13 cellular contexts compared by ENCODE assay signal in genomic region chr15:40595773-40596172, GRCh38. TPM values are rescaled to one million over a fixed set of nuclear protein-coding genes. Genes with fewer than 3 reads are reported as not detected.
A peak's percentile ranks its signal among the peaks of the same experiment; 100 is the strongest.
DNase-seq lines count a peak whose midpoint lies in the region; FAIRE-seq and TF ChIP-seq lines count a peak whose summit lies in the region.
"Had no signal": no experiment of that assay in that cellular context is flagged by ENCODE, and none has a peak within 500 bp of the region (broad histone marks: within the 10 kb centered on the region; RNA-seq: fewer than 3 reads in every experiment).

No MANE protein-coding gene starts in this region.

- peaks cover 15% of the 10 kb centered on the region for H3K27me3 Mint-ChIP-seq in endothelial cell (ENCODE audit: unreplicated experiment)

- no peaks in the 10 kb centered on the region for H3K9me3 Mint-ChIP-seq in endothelial cell (ENCODE audit: unreplicated experiment)

- H3K9me1 ChIP-seq in endothelial cell of umbilical vein (replicated peaks; ENCODE audit: control insufficient read depth, extremely low read depth, insufficient read depth, low read length), result no peaks in the 10 kb centered on the region

- H3K4me3 Mint-ChIP-seq in endothelial cell (ENCODE audit: unreplicated experiment), result no peak overlapping the region

- H3K9ac ChIP-seq in endothelial cell of umbilical vein (replicated peaks; ENCODE audit: extremely low read depth, insufficient read depth, low read length), result no peak overlapping the region
- H3K9ac ChIP-seq in trophoblast cell (ENCODE audit: low read length), result no peak overlapping the region

- peaks cover 3% of the 10 kb centered on the region for H3K79me1 ChIP-seq in trophoblast cell (ENCODE audit: low read length)

- H4K12ac ChIP-seq in trophoblast cell (ENCODE audit: low read depth, low read length), result no peak overlapping the region

- CTCF ChIA-PET in endothelial cell of umbilical vein (lab: Charles Lee) (no interaction called here), GM10248 (lab: Yijun Ruan, JAX) (interaction anchor here (1.2 kb wide), 1 partner anchor 76 kb away, joined by 3 read pairs; no protein-coding TSS in a partner anchor)

- H4K20me1 ChIP-seq in endothelial cell of umbilical vein (replicated peaks; ENCODE audit: control insufficient read depth, extremely low read depth, insufficient read depth, low read length), result no peaks in the 10 kb centered on the region

- dilution Hi-C loops in endothelial cell of umbilical vein (cut with MboI; ENCODE audit: extremely low pct_ligation_motif_present, low sequenced_read_pairs), result no loop called here

- no peak overlapping the region for H3K4ac ChIP-seq in trophoblast cell (ENCODE audit: low read depth, low read length)

- no TSS peak for BruUV-seq in endothelial cell of umbilical vein (replicated peaks; lab: Mats Ljungman, UMichigan)

- no peaks in the 10 kb centered on the region for H3K4me1 ChIP-seq in BE2C
- H3K4me1 ChIP-seq in endothelial cell of umbilical vein (ENCODE audit: control insufficient read depth, extremely low read depth, insufficient read depth, low read length), result peaks cover 6% of the 10 kb centered on the region
- H3K4me1 ChIP-seq in trophoblast cell (ENCODE audit: control insufficient read depth in 1 of 2, insufficient read depth in 2 of 2, low read length in 2 of 2), result no peaks in the 10 kb centered on the region

- no CpG with 5 or more reads among the region's 5 CpGs for WGBS in trophoblast cell (ENCODE audit: extremely low coverage, insufficient coverage, insufficient read length)

- H2AFZ ChIP-seq in endothelial cell of umbilical vein (ENCODE audit: low read depth, low read length) (no peak overlapping the region), trophoblast cell (ENCODE audit: insufficient read depth, low read length, poor library complexity) (no peak overlapping the region)

- POLR2A ChIA-PET in endothelial cell of umbilical vein (lab: Charles Lee), result no interaction called here
- POLR2A ChIA-PET in GM10248 (lab: Yijun Ruan, JAX), result no interaction called here

- TF ChIP-seq CTCF in BE2C (IDR thresholded peaks at IDR 0.05; ENCODE audit: low read depth, low read length) (no peak), GM12864 (IDR thresholded peaks at IDR 0.05; ENCODE audit: low read depth, low read length, missing control alignments) (no peak), endothelial cell of umbilical vein (IDR thresholded peaks at IDR 0.05; ENCODE audit: extremely low read depth in 1 of 2, insufficient read depth in 1 of 2, low read depth in 1 of 2, low read length in 2 of 2) (no peak), GM10248 (IDR thresholded peaks at IDR 0.05; ENCODE audit: control extremely low read depth, extremely low read depth, low read depth, missing control alignments) (no peak), endothelial cell (IDR thresholded peaks at IDR 0.05; ENCODE audit: unreplicated experiment) (no peak)

- peaks cover 4% of the 10 kb centered on the region for H3K36me3 Mint-ChIP-seq in endothelial cell (ENCODE audit: low read depth, unreplicated experiment)

- no peak for TF ChIP-seq POLR2A in endothelial cell of umbilical vein (IDR thresholded peaks at IDR 0.05; ENCODE audit: low read depth, low read length)

- H2BK5ac ChIP-seq in trophoblast cell (ENCODE audit: low read depth, low read length, poor library complexity), result no peak overlapping the region

- H3K27me3 ChIP-seq in BE2C, result no peaks in the 10 kb centered on the region
- no peaks in the 10 kb centered on the region for H3K27me3 ChIP-seq in endothelial cell of umbilical vein (ENCODE audit: control insufficient read depth in 2 of 2, insufficient read depth in 2 of 2, low read length in 2 of 2)
- no peaks in the 10 kb centered on the region for H3K27me3 ChIP-seq in trophoblast cell (ENCODE audit: insufficient read depth, low read length)

- intact Hi-C loops in endothelial cell of umbilical vein (cut with micrococcal nuclease), result loop anchor here (2.0 to 10.0 kb wide), 2 partner anchors 27 to 209 kb away; partner anchors contain the start of genes DNAJC17, RPUSD2 and ZFYVE19

- no peak overlapping the region for H2AK5ac ChIP-seq in trophoblast cell (ENCODE audit: low read length)

- no peak overlapping the region for H4K8ac ChIP-seq in trophoblast cell (ENCODE audit: low read depth, low read length)

- H3K36me3 ChIP-seq in BE2C (no peaks in the 10 kb centered on the region), endothelial cell of umbilical vein (ENCODE audit: control insufficient read depth in 2 of 2, extremely low read depth in 1 of 2, insufficient read depth in 2 of 2, low read length in 2 of 2) (no peaks in the 10 kb centered on the region), trophoblast cell (ENCODE audit: control insufficient read depth in 1 of 2, insufficient read depth in 2 of 2, low read length in 2 of 2) (no peaks in the 10 kb centered on the region)
- H3K36me3 ChIP-seq: thoracic aorta had no signal

- H3K9me3 ChIP-seq in BE2C (no peaks in the 10 kb centered on the region), endothelial cell of umbilical vein (replicated peaks; ENCODE audit: control insufficient read depth, insufficient read depth, low read length) (no peaks in the 10 kb centered on the region), trophoblast cell (ENCODE audit: insufficient read depth, low read depth, low read length) (no peaks in the 10 kb centered on the region)
- H3K9me3 ChIP-seq: thoracic aorta had no signal

- no peak overlapping the region for H2BK12ac ChIP-seq in trophoblast cell (ENCODE audit: low read length)

- no peak overlapping the region for H3K23ac ChIP-seq in trophoblast cell (ENCODE audit: low read length)

- H4K91ac ChIP-seq in trophoblast cell (ENCODE audit: low read depth, low read length), result no peak overlapping the region

- peaks cover 63% of the 10 kb centered on the region for H3K79me2 ChIP-seq in endothelial cell of umbilical vein (ENCODE audit: control insufficient read depth, insufficient read depth, low read length)
- H3K79me2 ChIP-seq in trophoblast cell (ENCODE audit: control insufficient read depth, insufficient read depth, low read length, poor library complexity), result peaks cover 5% of the 10 kb centered on the region

- FAIRE-seq in endothelial cell of umbilical vein (lab: Jason Lieb, UNC), result no peak
- FAIRE-seq: kidney had no signal

- DNase-seq in BE2C (no peak), GM12864 (ENCODE audit: low read depth) (no peak), NCI-H69 (lab: John Stamatoyannopoulos, UW) (peak; percentile 65), endothelial cell of umbilical vein (ENCODE audit: low read depth, low spot score) (no peak), GM10248 (ENCODE audit: extremely low spot score) (no peak), GM03348 (ENCODE audit: low spot score) (no peak), endothelial cell (ENCODE audit: low spot score) (no peak), trophoblast cell (no peak)
- DNase-seq: activated CD4-positive, alpha-beta T cell treated with anti-CD3 and anti-CD28 coated beads for 1 hour; caudate nucleus; kidney; Right ventricle myocardium superior had no signal

- H3K27ac ChIP-seq in endothelial cell of umbilical vein (ENCODE audit: insufficient read depth, low read depth, low read length) (no peak overlapping the region), trophoblast cell (ENCODE audit: low read depth, low read length) (no peak overlapping the region)
- H3K27ac ChIP-seq: thoracic aorta had no signal

- H3K4me1 Mint-ChIP-seq in endothelial cell (ENCODE audit: unreplicated experiment), result peaks cover 17% of the 10 kb centered on the region

- no peak overlapping the region for H3K18ac ChIP-seq in trophoblast cell (ENCODE audit: low read length)

- no peak overlapping the region for H2BK120ac ChIP-seq in trophoblast cell (ENCODE audit: insufficient read depth, low read length, poor library complexity)

- peak overlapping the region; percentile 80 for H3K4me3 ChIP-seq in BE2C (ENCODE audit: low read depth, low read length)
- peak overlapping the region; percentile 10; the same call in 1 of the 2 replicates for H3K4me3 ChIP-seq in GM12864 (ENCODE audit: low read depth, low read length)
- peak overlapping the region in 1 of 3 experiments; percentile 99 for H3K4me3 ChIP-seq in endothelial cell of umbilical vein (replicated peaks in 1 of 3; ENCODE audit: insufficient read depth in 1 of 3, low read depth in 1 of 3, low read length in 3 of 3)
- H3K4me3 ChIP-seq in trophoblast cell (ENCODE audit: low read depth, low read length), result no peak overlapping the region

- H3K14ac ChIP-seq in trophoblast cell (ENCODE audit: low read length), result no peak overlapping the region

- no peak overlapping the region for H3K27ac Mint-ChIP-seq in endothelial cell (ENCODE audit: unreplicated experiment)

- peak overlapping the region; percentile 98 for H3K4me2 ChIP-seq in endothelial cell of umbilical vein (ENCODE audit: insufficient read depth, low read length)
- H3K4me2 ChIP-seq in trophoblast cell (ENCODE audit: low read length), result no peak overlapping the region

RNA-seq across cellular contexts. Expression of gene KNL1, which starts 1.7 kb away (rescaled TPM):
- 3.6 TPM for polyA plus RNA-seq in BE2C (2012; ENCODE audit: insufficient read depth, insufficient read length, low read depth)
- total RNA-seq in endothelial cell of umbilical vein (31.8 and 33.8 TPM in 2 replicates), endothelial cell (ENCODE audit: unreplicated experiment) (9.5 TPM)
- polyA plus RNA-seq in endothelial cell of umbilical vein, result 3.7 and 4.0 TPM in 2 replicates
- polyA plus RNA-seq in endothelial cell of umbilical vein (2011; cell fraction: cytosol; rRNA removed), result 5.0 and 5.5 TPM in 2 replicates
- 20.3 and 27.9 TPM in 2 replicates for polyA plus RNA-seq in endothelial cell of umbilical vein (2011; cell fraction: nucleus; rRNA removed)
- polyA plus RNA-seq in endothelial cell of umbilical vein (2012), result 4.6 and 15.1 TPM in 2 replicates
- polyA minus RNA-seq in endothelial cell of umbilical vein, result 9.1 and 13.7 TPM in 2 replicates
- polyA minus RNA-seq in endothelial cell of umbilical vein (2011; cell fraction: cytosol; rRNA and poly(A)+ RNA removed), result 29.9 TPM
- 31.5 and 64.6 TPM in 2 replicates for polyA minus RNA-seq in endothelial cell of umbilical vein (2011; cell fraction: nucleus; rRNA and poly(A)+ RNA removed)
- 10.1 and 11.0 TPM in 2 replicates for polyA plus RNA-seq in trophoblast cell (2013)

RNA-seq across cellular contexts. Expression of gene RPUSD2, which starts 26.7 kb away (rescaled TPM):
- 49.5 TPM for polyA plus RNA-seq in BE2C (2012; ENCODE audit: insufficient read depth, insufficient read length, low read depth)
- total RNA-seq in endothelial cell of umbilical vein (10.6 and 11.4 TPM in 2 replicates), endothelial cell (ENCODE audit: unreplicated experiment) (11.5 TPM)
- polyA plus RNA-seq in endothelial cell of umbilical vein, result 7.0 and 7.8 TPM in 2 replicates
- 6.3 and 6.7 TPM in 2 replicates for polyA plus RNA-seq in endothelial cell of umbilical vein (2011; cell fraction: cytosol; rRNA removed)
- 4.7 and 4.9 TPM in 2 replicates for polyA plus RNA-seq in endothelial cell of umbilical vein (2011; cell fraction: nucleus; rRNA removed)
- 7.1 and 7.4 TPM in 2 replicates for polyA plus RNA-seq in endothelial cell of umbilical vein (2012)
- polyA minus RNA-seq in endothelial cell of umbilical vein, result 8.2 and 11.1 TPM in 2 replicates
- 15.4 TPM for polyA minus RNA-seq in endothelial cell of umbilical vein (2011; cell fraction: cytosol; rRNA and poly(A)+ RNA removed)
- polyA minus RNA-seq in endothelial cell of umbilical vein (2011; cell fraction: nucleus; rRNA and poly(A)+ RNA removed), result 2.8 and 3.5 TPM in 2 replicates
- polyA plus RNA-seq in trophoblast cell (2013), result 6.3 and 6.5 TPM in 2 replicates

RNA-seq across cellular contexts. Expression of gene CCDC32, which starts 30.9 kb away (rescaled TPM):
- 20.3 TPM for polyA plus RNA-seq in BE2C (2012; ENCODE audit: insufficient read depth, insufficient read length, low read depth)
- 22.9 and 28.8 TPM in 2 replicates for total RNA-seq in endothelial cell of umbilical vein
- polyA plus RNA-seq in endothelial cell of umbilical vein, result 12.0 and 24.0 TPM in 2 replicates
- 19.7 and 20.0 TPM in 2 replicates for polyA plus RNA-seq in endothelial cell of umbilical vein (2011; cell fraction: cytosol; rRNA removed)
- polyA plus RNA-seq in endothelial cell of umbilical vein (2011; cell fraction: nucleus; rRNA removed), result 11.9 and 17.1 TPM in 2 replicates
- polyA plus RNA-seq in endothelial cell of umbilical vein (2012), result 33.0 and 33.4 TPM in 2 replicates
- 12.5 and 20.8 TPM in 2 replicates for polyA minus RNA-seq in endothelial cell of umbilical vein
- 3.4 TPM for polyA minus RNA-seq in endothelial cell of umbilical vein (2011; cell fraction: cytosol; rRNA and poly(A)+ RNA removed)
- 7.6 and 19.3 TPM in 2 replicates for polyA minus RNA-seq in endothelial cell of umbilical vein (2011; cell fraction: nucleus; rRNA and poly(A)+ RNA removed)
- 40.4 TPM for total RNA-seq in endothelial cell (ENCODE audit: unreplicated experiment)
- polyA plus RNA-seq in trophoblast cell (2013), result 15.4 and 16.5 TPM in 2 replicates
